In the genomic region with DNA sequence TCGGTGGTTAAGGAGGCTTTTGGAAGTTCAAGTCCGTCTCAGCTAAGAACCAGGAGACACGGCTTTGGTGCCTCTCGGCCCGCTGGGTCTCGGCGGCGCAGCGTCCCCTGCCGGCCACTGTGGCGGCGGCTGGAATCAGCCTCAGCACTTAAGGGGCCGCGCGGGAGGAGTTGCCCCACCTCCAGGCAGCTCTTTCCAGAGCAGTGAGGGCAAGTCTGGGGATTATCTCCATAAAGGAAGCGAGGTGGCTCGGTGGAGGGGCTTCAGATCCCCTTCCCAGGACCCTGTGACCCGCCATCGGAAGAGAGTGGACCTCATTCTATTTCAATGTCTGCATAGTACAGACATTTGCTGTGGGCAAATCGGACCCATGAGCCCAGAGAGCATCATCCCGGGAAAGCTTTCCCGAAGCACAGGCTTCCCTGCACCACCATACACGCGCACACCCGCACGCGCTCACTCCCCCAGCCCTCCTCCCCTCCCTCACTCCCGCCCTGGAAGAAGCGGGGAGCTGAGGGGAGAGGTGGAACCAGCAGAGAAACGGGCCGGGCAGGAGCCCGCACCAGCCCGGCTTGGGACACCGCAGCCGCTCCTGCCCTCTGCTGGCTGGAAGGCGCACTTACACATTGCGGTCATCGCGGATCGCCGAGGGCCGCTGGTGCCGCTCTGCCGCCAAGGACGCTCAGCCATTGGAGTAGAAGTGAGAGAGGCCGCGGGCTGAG, we compare ENCODE assay signal across 8 cellular contexts. TPM values are rescaled to one million over a fixed set of nuclear protein-coding genes. Genes with fewer than 3 reads are reported as not detected.
DNase-seq lines count a peak whose midpoint lies in the region; ATAC-seq and TF ChIP-seq lines count a peak whose summit lies in the region.

No MANE protein-coding gene starts in this region.

- H3K4me1 ChIP-seq in left ventricle myocardium inferior (peaks cover 16% of the 10 kb centered on the region), upper lobe of right lung (peaks cover 6% of the 10 kb centered on the region)

- H3K36me3 Mint-ChIP-seq in activated naive CD8-positive, alpha-beta T cell treated with anti-CD3 and anti-CD28 coated beads, Interleukin-2, amount 50 U/mL, for 24 hours (ENCODE audit: low read depth) = no peaks in the 10 kb centered on the region
- no peaks in the 10 kb centered on the region for H3K36me3 Mint-ChIP-seq in progenitor cell of endocrine pancreas (ENCODE audit: insufficient read depth)

- H3K27me3 Mint-ChIP-seq in activated naive CD8-positive, alpha-beta T cell treated with anti-CD3 and anti-CD28 coated beads, Interleukin-2, amount 50 U/mL, for 24 hours = peaks cover 34% of the 10 kb centered on the region
- H3K27me3 Mint-ChIP-seq in progenitor cell of endocrine pancreas = peaks cover 44% of the 10 kb centered on the region

- no peaks in the 10 kb centered on the region for H3F3A ChIP-seq in SU-DHL-6 (ENCODE audit: insufficient read depth)

- ATAC-seq in HG02610 (IDR thresholded peaks at IDR 0.05; ENCODE audit: unreplicated experiment) = peak; percentile 93
- peak; percentile 93 for ATAC-seq in activated naive CD8-positive, alpha-beta T cell treated with anti-CD3 and anti-CD28 coated beads, Interleukin-2, amount 50 U/mL, for 24 hours
- ATAC-seq in upper lobe of right lung = peak; percentile 98

- H3K9me3 ChIP-seq in SU-DHL-6 (ENCODE audit: insufficient read depth, low read length) = no peaks in the 10 kb centered on the region
- no peaks in the 10 kb centered on the region for H3K9me3 ChIP-seq in left ventricle myocardium inferior (replicated peaks)
- H3K9me3 ChIP-seq in upper lobe of right lung = no peaks in the 10 kb centered on the region

- TF ChIP-seq POLR2A in NB4 (IDR thresholded peaks at IDR 0.05; ENCODE audit: extremely low read depth, insufficient read length) = peak; percentile 11

- H3K4me2 ChIP-seq in SU-DHL-6 (ENCODE audit: low read depth, low read length, poor library complexity, severe bottlenecking) = peak overlapping the region; percentile 77

- intact Hi-C loops in left ventricle myocardium inferior (cut with micrococcal nuclease) = no loop called here
- intact Hi-C loops in upper lobe of right lung (cut with DNase I) = no loop called here

- DNase-seq in NB4 (ENCODE audit: low read depth) (peak; percentile 91), left ventricle myocardium inferior (peak; percentile 84), progenitor cell of endocrine pancreas (ENCODE audit: low spot score, unreplicated experiment) (peak; percentile 80), upper lobe of right lung (peak; percentile 93)
- peak; percentile 85 for DNase-seq in activated naive CD8-positive, alpha-beta T cell treated with anti-CD3 and anti-CD28 coated beads, Interleukin-2, amount 50 U/mL, for 24 hours

- H3K79me2 ChIP-seq in SU-DHL-6 (ENCODE audit: insufficient read depth, low read length) = no peaks in the 10 kb centered on the region

- no peaks in the 10 kb centered on the region for H3K9me2 ChIP-seq in SU-DHL-6 (replicated peaks; ENCODE audit: insufficient read depth, low read length)

- H3K4me3 ChIP-seq in NB4 (ENCODE audit: low read depth, low read length) = peak overlapping the region; percentile 74
- H3K4me3 ChIP-seq in SU-DHL-6 (ENCODE audit: insufficient read depth, low read length, poor library complexity, severe bottlenecking) = peak overlapping the region; percentile 59
- H3K4me3 ChIP-seq in left ventricle myocardium inferior = peak overlapping the region; percentile 86
- peak overlapping the region; percentile 67 for H3K4me3 ChIP-seq in upper lobe of right lung

- H4K20me1 ChIP-seq in SU-DHL-6 (ENCODE audit: low read depth, low read length) = no peaks in the 10 kb centered on the region

- peak overlapping the region; percentile 73 for H3K9ac ChIP-seq in SU-DHL-6 (ENCODE audit: low read length)

- H3K27me3 ChIP-seq in SU-DHL-6 (ENCODE audit: low read length) (no peaks in the 10 kb centered on the region), left ventricle myocardium inferior (ENCODE audit: low read depth) (peaks cover 8% of the 10 kb centered on the region), upper lobe of right lung (no peaks in the 10 kb centered on the region)

- TF ChIP-seq CTCF in GM12872 (IDR thresholded peaks at IDR 0.05; ENCODE audit: insufficient read depth, low read depth, low read length) (peak; percentile 98), NB4 (IDR thresholded peaks at IDR 0.05; ENCODE audit: low read depth, low read length) (peak; percentile 94), SU-DHL-6 (IDR thresholded peaks at IDR 0.05; ENCODE audit: insufficient read depth, low read length, poor library complexity, severe bottlenecking) (peak; percentile 81), left ventricle myocardium inferior (IDR thresholded peaks at IDR 0.05; ENCODE audit: borderline replicate concordance) (peak; percentile 78), progenitor cell of endocrine pancreas (IDR thresholded peaks at IDR 0.05; ENCODE audit: unreplicated experiment) (peak; percentile 83), upper lobe of right lung (IDR thresholded peaks at IDR 0.05) (peak; percentile 78)

- peaks cover 12% of the 10 kb centered on the region for H3K4me1 Mint-ChIP-seq in activated naive CD8-positive, alpha-beta T cell treated with anti-CD3 and anti-CD28 coated beads, Interleukin-2, amount 50 U/mL, for 24 hours
- H3K4me1 Mint-ChIP-seq in progenitor cell of endocrine pancreas (ENCODE audit: low read depth) = peaks cover 2% of the 10 kb centered on the region

- H3K4me3 Mint-ChIP-seq in activated naive CD8-positive, alpha-beta T cell treated with anti-CD3 and anti-CD28 coated beads, Interleukin-2, amount 50 U/mL, for 24 hours = peak overlapping the region; percentile 85
- H3K4me3 Mint-ChIP-seq in progenitor cell of endocrine pancreas (ENCODE audit: low read depth) = peak overlapping the region; percentile 90

- H3K9me3 Mint-ChIP-seq in activated naive CD8-positive, alpha-beta T cell treated with anti-CD3 and anti-CD28 coated beads, Interleukin-2, amount 50 U/mL, for 24 hours = no peaks in the 10 kb centered on the region
- no peaks in the 10 kb centered on the region for H3K9me3 Mint-ChIP-seq in progenitor cell of endocrine pancreas (ENCODE audit: low read depth)

- H3K36me3 ChIP-seq in SU-DHL-6 (ENCODE audit: low read length) (no peaks in the 10 kb centered on the region), left ventricle myocardium inferior (no peaks in the 10 kb centered on the region), upper lobe of right lung (no peaks in the 10 kb centered on the region)

- H3K27ac ChIP-seq in SU-DHL-6 (ENCODE audit: low read depth, low read length) (no peak overlapping the region), left ventricle myocardium inferior (replicated peaks) (peak overlapping the region; percentile 86), upper lobe of right lung (peak overlapping the region; percentile 74)

- peak overlapping the region; percentile 53 for H3K27ac Mint-ChIP-seq in activated naive CD8-positive, alpha-beta T cell treated with anti-CD3 and anti-CD28 coated beads, Interleukin-2, amount 50 U/mL, for 24 hours
- peak overlapping the region; percentile 93 for H3K27ac Mint-ChIP-seq in progenitor cell of endocrine pancreas

- H2AFZ ChIP-seq in SU-DHL-6 (ENCODE audit: low read depth, low read length, severe bottlenecking) = peak overlapping the region; percentile 97

RNA-seq across cellular contexts. Expression of a gene that starts 15.9 kb away (rescaled TPM):
- total RNA-seq in left ventricle myocardium inferior (1.3 TPM), progenitor cell of endocrine pancreas (not detected in 2 replicates), upper lobe of right lung (4.1 TPM)

RNA-seq across cellular contexts. Expression of a gene that starts 18.6 kb away (rescaled TPM):
- total RNA-seq in left ventricle myocardium inferior (37.3 TPM), progenitor cell of endocrine pancreas (95.9 and 100 TPM in 2 replicates), upper lobe of right lung (51.0 TPM)

RNA-seq across cellular contexts. Expression of a gene that starts 27.9 kb away (rescaled TPM):
- total RNA-seq in left ventricle myocardium inferior (not detected), progenitor cell of endocrine pancreas (not detected in 2 replicates), upper lobe of right lung (not detected)

RNA-seq across cellular contexts. Expression of a gene that starts 53.7 kb away (rescaled TPM):
- total RNA-seq in left ventricle myocardium inferior (346 TPM), progenitor cell of endocrine pancreas (58.6 and 61.5 TPM in 2 replicates), upper lobe of right lung (127 TPM)

RNA-seq across cellular contexts. Expression of a gene that starts 58.9 kb away (rescaled TPM):
- 1.6 TPM for total RNA-seq in left ventricle myocardium inferior
- total RNA-seq in progenitor cell of endocrine pancreas = 0.84 TPM in 1 of 2 replicates, not detected in the other
- total RNA-seq in upper lobe of right lung = not detected
